Comparison of ENCODE assay signal across 29 cellular contexts in genomic region chr6:128672023-128672422, GRCh38.
DNase-seq lines count a peak whose midpoint lies in the region; ATAC-seq, FAIRE-seq and TF ChIP-seq lines count a peak whose summit lies in the region.
"Had no signal": no experiment of that assay in that cellular context is flagged by ENCODE, and none has a peak within 500 bp of the region (broad histone marks: within the 10 kb centered on the region; RNA-seq: fewer than 3 reads in every experiment).

No MANE protein-coding gene starts in this region.

- H3K9ac ChIP-seq in keratinocyte (ENCODE audit: control insufficient read depth, extremely low read depth, insufficient read depth, low read length), result no peak overlapping the region

- no peak overlapping the region for H3K27ac ChIP-seq in keratinocyte (ENCODE audit: control insufficient read depth, insufficient read depth, low read length)
- H3K27ac ChIP-seq: PC-9 had no signal

- no peak for TF ChIP-seq CTCF in BE2C (IDR thresholded peaks at IDR 0.05; ENCODE audit: low read depth, low read length)
- TF ChIP-seq CTCF in keratinocyte (optimal IDR thresholded peaks at IDR 0.05 in 1 of 3, IDR thresholded peaks at IDR 0.05 in 1 of 3, conservative IDR thresholded peaks at IDR 0.05 in 1 of 3; ENCODE audit: extremely low read depth in 1 of 3, insufficient read depth in 2 of 3, low read length in 3 of 3), result no peak

- no peak overlapping the region for H2AFZ ChIP-seq in keratinocyte (ENCODE audit: control insufficient read depth, low read length)
- H2AFZ ChIP-seq: GM23338, PC-9 had no signal

- H3K4me1 ChIP-seq in BE2C (peaks cover 15% of the 10 kb centered on the region), keratinocyte (ENCODE audit: control insufficient read depth, extremely low read depth, insufficient read depth, low read length) (peaks cover 10% of the 10 kb centered on the region)
- H3K4me1 ChIP-seq: Caco-2 had no signal

- no peaks in the 10 kb centered on the region for H3K27me3 ChIP-seq in BE2C
- no peaks in the 10 kb centered on the region for H3K27me3 ChIP-seq in keratinocyte (ENCODE audit: control insufficient read depth, extremely low read depth, insufficient read depth, low read length)

- no peak overlapping the region for H3K4me2 ChIP-seq in keratinocyte (ENCODE audit: control insufficient read depth, extremely low read depth, insufficient read depth, low read depth, low read length)
- H3K4me2 ChIP-seq: GM23338, PC-9 had no signal

- H3K9me3 ChIP-seq in BE2C (no peaks in the 10 kb centered on the region), keratinocyte (ENCODE audit: control insufficient read depth, low read depth, low read length) (no peaks in the 10 kb centered on the region)
- H3K9me3 ChIP-seq: Caco-2 had no signal

- peak; percentile 56 for DNase-seq in BE2C
- peak; percentile 24 for DNase-seq in M059J (ENCODE audit: low read depth)
- DNase-seq in SK-N-DZ (ENCODE audit: low spot score), result peak; percentile 95
- DNase-seq in keratinocyte (ENCODE audit: low read depth, low spot score), result no peak
- DNase-seq in kidney tubule cell (ENCODE audit: low spot score), result no peak
- no peak for DNase-seq in NCI-H187 treated with DMSO at 0.1 percent for 48 hours (lab: John Stamatoyannopoulos, UW)
- DNase-seq: AML-193; C1 segment of cervical spinal cord; Caco-2; CD8-positive, alpha-beta T cell; DMS79 treated with DMSO at 0.1 percent for 48 hours; GF-D8; H9; Karpas-422; MV-4-11; NCI-H1105; NCI-H1436 treated with DMSO at 0.1 percent for 48 hours; NCI-H1930; NCI-H2107; NCI-H748 treated with DMSO at 0.1 percent for 48 hours; NK-92 treated with Interleukin-12 subunit alpha and Interleukin-12 subunit beta, amount 100 ng/mL, for 24 hours; PC-9; Right ventricle myocardium superior; RPMI8226; T-helper 17 cell had no signal

- dilution Hi-C loops in keratinocyte (cut with MboI; ENCODE audit: extremely low pct_ligation_motif_present, low sequenced_read_pairs), result no loop called here

- no peak for ATAC-seq in HG02870 (IDR thresholded peaks at IDR 0.05; ENCODE audit: unreplicated experiment)
- ATAC-seq: CD8-positive, alpha-beta T cell; GM23338; T-helper 17 cell had no signal

- H3K9me1 ChIP-seq in keratinocyte (ENCODE audit: control insufficient read depth, extremely low read depth, insufficient read depth, low read length), result no peaks in the 10 kb centered on the region

- H3K4me3 ChIP-seq in BE2C (ENCODE audit: low read depth, low read length), result no peak overlapping the region
- no peak overlapping the region for H3K4me3 ChIP-seq in keratinocyte (ENCODE audit: control insufficient read depth in 2 of 3, extremely low read depth in 1 of 3, insufficient read depth in 2 of 3, low read depth in 1 of 3, low read length in 3 of 3)
- H3K4me3 ChIP-seq: GM23338, PC-9 had no signal

- H4K20me1 ChIP-seq in keratinocyte (ENCODE audit: control insufficient read depth, extremely low read depth, insufficient read depth, low read length), result no peaks in the 10 kb centered on the region

- peak; percentile 9 for FAIRE-seq in keratinocyte (lab: Jason Lieb, UNC)
- FAIRE-seq: A204.1, GM12891 had no signal

- H3K36me3 ChIP-seq in BE2C (no peaks in the 10 kb centered on the region), keratinocyte (ENCODE audit: control insufficient read depth in 2 of 2, extremely low read depth in 1 of 2, insufficient read depth in 2 of 2, low read length in 2 of 2) (no peaks in the 10 kb centered on the region)

- H3K79me2 ChIP-seq in keratinocyte (ENCODE audit: control insufficient read depth, insufficient read depth, low read length), result no peaks in the 10 kb centered on the region

Comparison
In these comparisons a context has a peak if more than half of its experiments do, and no peak if none do; other contexts are left out.
1. DNase-seq: peak in BE2C (single experiment), M059J (single experiment) and SK-N-DZ (single experiment); none in keratinocyte (single experiment), kidney tubule cell (single experiment) and NCI-H187 treated with DMSO at 0.1 percent for 48 hours (single experiment).